ENCODE assay signal across 7 cellular contexts in the genomic region with DNA sequence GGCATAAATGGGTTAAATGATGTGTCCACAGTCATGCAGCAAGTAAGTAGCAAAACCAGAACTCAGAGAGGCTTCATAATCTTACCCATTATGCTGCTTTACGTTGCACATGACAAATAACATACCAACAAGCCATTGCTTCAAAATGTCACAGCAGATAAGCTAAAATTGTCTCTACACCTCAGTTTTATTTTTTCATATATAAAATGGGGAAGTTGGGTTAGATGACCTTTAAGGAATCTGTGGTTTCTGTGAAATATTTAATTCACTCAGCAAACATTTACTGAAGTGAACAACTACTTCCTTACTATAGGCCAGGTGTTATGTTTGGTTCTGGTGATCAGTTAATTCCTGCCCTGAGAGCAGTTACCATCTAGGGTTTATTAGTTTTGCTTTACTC. TPM values are rescaled to one million over a fixed set of nuclear protein-coding genes. Genes with fewer than 3 reads are reported as not detected.
DNase-seq lines count a peak whose midpoint lies in the region; ATAC-seq and TF ChIP-seq lines count a peak whose summit lies in the region.

No MANE protein-coding gene starts in this region.

- peaks cover 0 to 30% (median 5%) of the 10 kb centered on the region in 3 donors for H3K36me3 ChIP-seq in esophagus squamous epithelium
- H3K36me3 ChIP-seq in SJCRH30, result peaks cover 5% of the 10 kb centered on the region; the same call in 1 of the 2 replicates

- H3K4me3 ChIP-seq in esophagus squamous epithelium (peak overlapping the region in 1 of 4 donors; percentile 40), SJCRH30 (no peak overlapping the region)

- H3K4me1 Mint-ChIP-seq in stimulated activated naive B cell treated with anti-CD40 and anti-IgM and Interleukin-4, amounts not matched to agents 10 μg/mL and 1 μg/mL and 100 μg/mL, for 72 hours, result peaks cover 20 to 48% of the 10 kb centered on the region in 2 donors

- H3K27ac ChIP-seq in esophagus squamous epithelium (peak overlapping the region; percentile 26 to 99 (median 91)), SJCRH30 (no peak overlapping the region)

- TF ChIP-seq CTCF in esophagus squamous epithelium (IDR thresholded peaks at IDR 0.05), result no peak

- WGBS in esophagus squamous epithelium, 2 donors, result 12 to 13% methylated on average over 1 of the region's 1 CpG

- peaks cover 18 to 31% of the 10 kb centered on the region in 2 donors for H3K36me3 Mint-ChIP-seq in stimulated activated naive B cell treated with anti-CD40 and anti-IgM and Interleukin-4, amounts not matched to agents 10 μg/mL and 1 μg/mL and 100 μg/mL, for 72 hours

- ATAC-seq in GM18508 (IDR thresholded peaks at IDR 0.05; ENCODE audit: insufficient read depth, unreplicated experiment), result peak; percentile 38
- peak; percentile 78 to 80 for ATAC-seq in stimulated activated naive B cell treated with anti-CD40 and anti-IgM and Interleukin-4, amounts not matched to agents 10 μg/mL and 1 μg/mL and 100 μg/mL, for 72 hours (replicated peaks)
- ATAC-seq in HG03280 (IDR thresholded peaks at IDR 0.05; ENCODE audit: unreplicated experiment), result no peak
- ATAC-seq in GM21447 (IDR thresholded peaks at IDR 0.05; ENCODE audit: unreplicated experiment), result no peak

- DNase-seq in OCI-M1 (lab: John Stamatoyannopoulos, UW) (peak; percentile 87), esophagus squamous epithelium (lab: John Stamatoyannopoulos, UW) (no peak), SJCRH30 (no peak)
- DNase-seq in stimulated activated naive B cell treated with anti-CD40 and anti-IgM and Interleukin-4, amounts not matched to agents 10 μg/mL and 1 μg/mL and 100 μg/mL, for 72 hours, result peak; percentile 29

- peak overlapping the region; percentile 98 for H3K27ac Mint-ChIP-seq in stimulated activated naive B cell treated with anti-CD40 and anti-IgM and Interleukin-4, amounts not matched to agents 10 μg/mL and 1 μg/mL and 100 μg/mL, for 72 hours

- peak overlapping the region; percentile 82 to 88 for H3K4me3 Mint-ChIP-seq in stimulated activated naive B cell treated with anti-CD40 and anti-IgM and Interleukin-4, amounts not matched to agents 10 μg/mL and 1 μg/mL and 100 μg/mL, for 72 hours

- TF ChIP-seq POLR2A in esophagus squamous epithelium (IDR thresholded peaks at IDR 0.05), result no peak

- intact Hi-C loops in esophagus squamous epithelium (cut with DNase I), result no loop called here

- H3K27me3 ChIP-seq in esophagus squamous epithelium, result no peaks in the 10 kb centered on the region
- H3K27me3 ChIP-seq in SJCRH30, result no peaks in the 10 kb centered on the region

- H3K9me3 ChIP-seq in esophagus squamous epithelium, result no peaks in the 10 kb centered on the region
- H3K9me3 ChIP-seq in SJCRH30 (replicated peaks), result no peaks in the 10 kb centered on the region

- no peaks in the 10 kb centered on the region for H3K9me3 Mint-ChIP-seq in stimulated activated naive B cell treated with anti-CD40 and anti-IgM and Interleukin-4, amounts not matched to agents 10 μg/mL and 1 μg/mL and 100 μg/mL, for 72 hours

- no peaks in the 10 kb centered on the region for H3K27me3 Mint-ChIP-seq in stimulated activated naive B cell treated with anti-CD40 and anti-IgM and Interleukin-4, amounts not matched to agents 10 μg/mL and 1 μg/mL and 100 μg/mL, for 72 hours

- H3K4me1 ChIP-seq in esophagus squamous epithelium, result peaks cover 14 to 67% (median 39%) of the 10 kb centered on the region in 3 donors
- no peaks in the 10 kb centered on the region for H3K4me1 ChIP-seq in SJCRH30

RNA-seq across cellular contexts. Expression of a gene that starts 2.3 kb away (rescaled TPM):
- total RNA-seq in esophagus squamous epithelium, result 10 to 100 TPM; 18.7 to 28.4 (median 24.7) TPM
- 30.0 and 34.9 TPM in 2 replicates for total RNA-seq in SJCRH30 (2014; rRNA removed; shearing (Covaris generic))

RNA-seq across cellular contexts. Expression of a gene that starts 2.5 kb away (rescaled TPM):
- 100 to 1,000 TPM in 1 of 4 donors, 10 to 100 TPM in 3; 34.2 to 104 (median 58.1) TPM for total RNA-seq in esophagus squamous epithelium
- 71.9 and 72.2 TPM in 2 replicates for total RNA-seq in SJCRH30 (2014; rRNA removed; shearing (Covaris generic))

RNA-seq across cellular contexts. Expression of a gene that starts 55.4 kb away (rescaled TPM):
- 100 to 1,000 TPM in 3 of 4 donors, 10 to 100 TPM in 1; 49.4 to 384 (median 138) TPM for total RNA-seq in esophagus squamous epithelium
- total RNA-seq in SJCRH30 (2014; rRNA removed; shearing (Covaris generic)), result 84.5 and 94.2 TPM in 2 replicates

Comparison
In these comparisons a context has a peak if more than half of its experiments do, and no peak if none do; other contexts are left out.
1. ATAC-seq: peak in GM18508 (single experiment) and stimulated activated naive B cell treated with anti-CD40 and anti-IgM and Interleukin-4, amounts not matched to agents 10 μg/mL and 1 μg/mL and 100 μg/mL, for 72 hours (2 of 2); none in HG03280 (single experiment) and GM21447 (single experiment).
2. DNase-seq: peak in OCI-M1 (single experiment) and stimulated activated naive B cell treated with anti-CD40 and anti-IgM and Interleukin-4, amounts not matched to agents 10 μg/mL and 1 μg/mL and 100 μg/mL, for 72 hours (single experiment); none in esophagus squamous epithelium (single experiment) and SJCRH30 (0 of 2).